In the genomic region with DNA sequence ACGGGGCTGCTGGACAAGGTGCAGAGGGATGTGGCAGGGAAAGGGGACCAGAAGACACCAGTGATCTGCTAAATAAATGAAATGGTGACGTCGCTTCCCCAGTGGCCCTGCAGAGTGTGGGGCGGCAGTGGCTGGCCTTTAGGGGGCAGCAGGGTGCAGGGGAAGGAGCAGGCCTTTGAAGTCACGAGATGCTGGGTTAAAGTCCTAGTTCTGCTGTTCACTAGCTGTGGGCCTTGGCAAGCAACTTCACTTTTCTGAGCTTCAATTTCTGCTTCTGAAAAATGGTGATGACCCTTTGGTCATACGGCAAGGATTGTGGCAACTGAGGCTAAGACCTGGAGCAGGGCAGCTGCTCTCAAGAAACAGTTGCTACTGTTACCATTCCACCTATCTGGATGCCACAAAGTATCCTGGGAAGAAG, we compare ENCODE assay signal across 7 cellular contexts. TPM values are rescaled to one million over a fixed set of nuclear protein-coding genes. Genes with fewer than 3 reads are reported as not detected.
DNase-seq lines count a peak whose midpoint lies in the region; ATAC-seq and TF ChIP-seq lines count a peak whose summit lies in the region.

No MANE protein-coding gene starts in this region.

- H3K4me1 ChIP-seq in OCI-LY3 (ENCODE audit: low read length): peaks cover 38% of the 10 kb centered on the region
- peaks cover 2% of the 10 kb centered on the region for H3K4me1 ChIP-seq in suprapubic skin

- TF ChIP-seq CTCF in OCI-LY3 (IDR thresholded peaks at IDR 0.05; ENCODE audit: low read depth, low read length) (peak; percentile 81), nephron (IDR thresholded peaks at IDR 0.05; ENCODE audit: unreplicated experiment in 3 of 3) (peak; percentile 30 to 48 (median 38)), suprapubic skin (IDR thresholded peaks at IDR 0.05) (peak; percentile 18 to 70)

- 35% methylated on average over 6 of the region's 6 CpGs for WGBS in suprapubic skin

- TF ChIP-seq POLR2A in suprapubic skin (IDR thresholded peaks at IDR 0.05): no peak

- H4K20me1 ChIP-seq in OCI-LY3 (ENCODE audit: insufficient read depth, low read length): no peaks in the 10 kb centered on the region

- H2AFZ ChIP-seq in OCI-LY3 (ENCODE audit: low read depth, low read length): 0 out of 2 replicates have a peak overlapping the region, but pooled peaks have one; percentile 53

- no peaks in the 10 kb centered on the region for H3K27me3 Mint-ChIP-seq in nephron (ENCODE audit: low read depth)

- peak; percentile 61 for ATAC-seq in GM18498 (IDR thresholded peaks at IDR 0.05; ENCODE audit: unreplicated experiment)

- no peak overlapping the region for H3K4me3 Mint-ChIP-seq in nephron

- H3K36me3 ChIP-seq in OCI-LY3 (replicated peaks; ENCODE audit: low read depth, low read length): peaks cover 6% of the 10 kb centered on the region
- peaks cover 33% of the 10 kb centered on the region for H3K36me3 ChIP-seq in suprapubic skin

- H3K9me3 ChIP-seq in OCI-LY3 (ENCODE audit: insufficient read depth, low read length) (no peaks in the 10 kb centered on the region), suprapubic skin (no peaks in the 10 kb centered on the region)

- H3K36me3 Mint-ChIP-seq in nephron (ENCODE audit: low read depth): peaks cover 51% of the 10 kb centered on the region

- H3K4me1 Mint-ChIP-seq in nephron: no peaks in the 10 kb centered on the region

- no peak for TF ChIP-seq EP300 in suprapubic skin (IDR thresholded peaks at IDR 0.05)

- no peaks in the 10 kb centered on the region for H3K79me2 ChIP-seq in OCI-LY3 (ENCODE audit: low read length)

- H3K4me3 ChIP-seq in OCI-LY3 (ENCODE audit: low read length) (no peak overlapping the region), suprapubic skin (no peak overlapping the region)

- no peaks in the 10 kb centered on the region for H3K27me3 ChIP-seq in OCI-LY3 (ENCODE audit: low read depth, low read length)
- no peaks in the 10 kb centered on the region for H3K27me3 ChIP-seq in suprapubic skin

- H3K9me3 Mint-ChIP-seq in nephron: no peaks in the 10 kb centered on the region

- H3K4me2 ChIP-seq in OCI-LY3 (ENCODE audit: low read length): peak overlapping the region; percentile 44

- peak in 73 of 76 experiments; percentile 33 to 90 (median 74) for DNase-seq in HUDEP-2 (lab: John Stamatoyannopoulos, UW; ENCODE audit: unreplicated experiment in 76 of 76)
- peak; percentile 87 for DNase-seq in activated CD8-positive, alpha-beta memory T cell treated with anti-CD3 and anti-CD28 coated beads, Interleukin-2, amount 50 U/mL, for 48 hours
- no peak for DNase-seq in epithelial cell of prostate (ENCODE audit: low read depth, low spot score)
- no peak for DNase-seq in suprapubic skin (ENCODE audit: low spot score in 2 of 2)

- peak overlapping the region; percentile 60 for H3K9ac ChIP-seq in OCI-LY3 (ENCODE audit: low read length)

- H3K27ac ChIP-seq in OCI-LY3 (ENCODE audit: low read length) (peak overlapping the region; percentile 81), epithelial cell of prostate (peak overlapping the region; percentile 9), suprapubic skin (no peak overlapping the region)

- H3K27ac Mint-ChIP-seq in nephron: no peak overlapping the region

RNA-seq across cellular contexts. Expression of gene GALE, which starts 9.2 kb away (rescaled TPM):
- 10 to 100 TPM; 15.4 to 26.6 (median 16.9) TPM for total RNA-seq in suprapubic skin

RNA-seq across cellular contexts. Expression of gene HMGCL, which starts 15.5 kb away (rescaled TPM):
- 10 to 100 TPM; 17.7 to 41.9 (median 29.3) TPM for total RNA-seq in suprapubic skin

RNA-seq across cellular contexts. Expression of gene LYPLA2, which starts 18.8 kb away (rescaled TPM):
- total RNA-seq in suprapubic skin: 10 to 100 TPM; 52.7 to 76.9 (median 63.6) TPM

RNA-seq across cellular contexts. Expression of gene PITHD1, which starts 31.5 kb away (rescaled TPM):
- 10 to 100 TPM; 49.4 to 93.1 (median 74.3) TPM for total RNA-seq in suprapubic skin

RNA-seq across cellular contexts. Expression of gene FUCA1, which starts 58.3 kb away (rescaled TPM):
- total RNA-seq in suprapubic skin: 10 to 100 TPM; 11.8 to 17.6 (median 13.8) TPM

Comparison
In these comparisons a context has a peak if more than half of its experiments do, and no peak if none do; other contexts are left out.
1. DNase-seq: peak in HUDEP-2 (73 of 76) and activated CD8-positive, alpha-beta memory T cell treated with anti-CD3 and anti-CD28 coated beads, Interleukin-2, amount 50 U/mL, for 48 hours (single experiment); none in epithelial cell of prostate (single experiment) and suprapubic skin (0 of 2).
2. Peak in every context shown above with its lines, with median percentiles within 50 percentile points of each other: CTCF ChIP-seq.